8 cellular contexts compared by ENCODE assay signal in genomic region chr10:75211007-75211735, GRCh38. TPM values are rescaled to one million over a fixed set of nuclear protein-coding genes. Genes with fewer than 3 reads are reported as not detected.
A peak's percentile ranks its signal among the peaks of the same experiment; 100 is the strongest.
DNase-seq lines count a peak whose midpoint lies in the region; ATAC-seq and TF ChIP-seq lines count a peak whose summit lies in the region.

No MANE protein-coding gene starts in this region.

- POLR2A ChIA-PET in activated CD4-positive, alpha-beta T cell treated with anti-CD3 and anti-CD28 coated beads, Interleukin-2, amount 10 ng/mL, durations not matched to agents 7 days and 5 days (lab: Charles Lee), result interaction anchor here (0.6 to 1.3 kb wide), 6 partner anchors 19 to 708 kb away, joined by 3 to 7 read pairs (median 4); partner anchors contain the start of gene COMTD1

- peak overlapping the region; percentile 100 for H3K27ac Mint-ChIP-seq in activated CD4-positive, alpha-beta T cell treated with anti-CD3 and anti-CD28 coated beads, Interleukin-2, amount 10 ng/mL, durations not matched to agents 7 days and 5 days
- H3K27ac Mint-ChIP-seq in nephron progenitor cell, result peak overlapping the region; percentile 97

- H3K9me3 ChIP-seq in HUES48 (ENCODE audit: control insufficient read depth, insufficient read depth, low read length), result no peaks in the 10 kb centered on the region

- H3K27ac ChIP-seq in HUES48 (ENCODE audit: low read depth, low read length), result peak overlapping the region; percentile 98

- ATAC-seq in esophagus mucosa (peak; percentile 19), GM18502 (IDR thresholded peaks at IDR 0.05; ENCODE audit: poor library complexity, unreplicated experiment) (no peak)

- H3K4me1 Mint-ChIP-seq in activated CD4-positive, alpha-beta T cell treated with anti-CD3 and anti-CD28 coated beads, Interleukin-2, amount 10 ng/mL, durations not matched to agents 7 days and 5 days, result peaks cover 48% of the 10 kb centered on the region
- H3K4me1 Mint-ChIP-seq in nephron progenitor cell, result peaks cover 59% of the 10 kb centered on the region

- H3K36me3 ChIP-seq in HUES48 (ENCODE audit: control insufficient read depth, insufficient read depth, low read length), result peaks cover 43% of the 10 kb centered on the region

- TF ChIP-seq CTCF in nephron progenitor cell (IDR thresholded peaks at IDR 0.05), result no peak

- CTCF ChIA-PET in activated CD4-positive, alpha-beta T cell treated with anti-CD3 and anti-CD28 coated beads, Interleukin-2, amount 10 ng/mL, durations not matched to agents 7 days and 5 days (lab: Charles Lee), result interaction anchor here (0.7 to 5.6 kb wide), 8 partner anchors 12 to 82 kb away, joined by 3 to 55 read pairs (median 6); partner anchors contain the start of gene COMTD1

- H3K4me3 ChIP-seq in HUES48 (ENCODE audit: low read depth, low read length), result peak overlapping the region; percentile 85

- peak overlapping the region; percentile 97 for H3K9ac ChIP-seq in HUES48 (ENCODE audit: low read depth, low read length)

- peaks cover 32% of the 10 kb centered on the region for H3K36me3 Mint-ChIP-seq in activated CD4-positive, alpha-beta T cell treated with anti-CD3 and anti-CD28 coated beads, Interleukin-2, amount 10 ng/mL, durations not matched to agents 7 days and 5 days (ENCODE audit: low read depth)
- H3K36me3 Mint-ChIP-seq in nephron progenitor cell (ENCODE audit: low read depth), result peaks cover 36% of the 10 kb centered on the region

- no peaks in the 10 kb centered on the region for H3K27me3 Mint-ChIP-seq in activated CD4-positive, alpha-beta T cell treated with anti-CD3 and anti-CD28 coated beads, Interleukin-2, amount 10 ng/mL, durations not matched to agents 7 days and 5 days
- H3K27me3 Mint-ChIP-seq in nephron progenitor cell (ENCODE audit: low read depth, poor library complexity), result no peaks in the 10 kb centered on the region

- H3K9me3 Mint-ChIP-seq in activated CD4-positive, alpha-beta T cell treated with anti-CD3 and anti-CD28 coated beads, Interleukin-2, amount 10 ng/mL, durations not matched to agents 7 days and 5 days, result no peaks in the 10 kb centered on the region
- no peaks in the 10 kb centered on the region for H3K9me3 Mint-ChIP-seq in nephron progenitor cell

- H3K27me3 ChIP-seq in HUES48 (ENCODE audit: control insufficient read depth, insufficient read depth, low read length), result no peaks in the 10 kb centered on the region

- H3K4me1 ChIP-seq in HUES48 (ENCODE audit: control insufficient read depth, insufficient read depth, low read length), result peaks cover 31% of the 10 kb centered on the region

- peak overlapping the region; percentile 97 for H3K4me3 Mint-ChIP-seq in activated CD4-positive, alpha-beta T cell treated with anti-CD3 and anti-CD28 coated beads, Interleukin-2, amount 10 ng/mL, durations not matched to agents 7 days and 5 days
- H3K4me3 Mint-ChIP-seq in nephron progenitor cell, result peak overlapping the region; percentile 97

- DNase-seq in GM03348 (ENCODE audit: low spot score) (peak; percentile 60), nephron progenitor cell (peak; percentile 29), NCI-H1105 treated with DMSO at 0.1 percent for 48 hours (lab: John Stamatoyannopoulos, UW) (no peak), NCI-H1092 (lab: John Stamatoyannopoulos, UW) (no peak)
- peak; percentile 42 for DNase-seq in activated CD4-positive, alpha-beta T cell treated with anti-CD3 and anti-CD28 coated beads, Interleukin-2, amount 10 ng/mL, durations not matched to agents 7 days and 5 days

RNA-seq across cellular contexts. Expression of gene VDAC2, which starts 0.6 kb away (rescaled TPM):
- 100 to 1,000 TPM in 1 of 2 experiments, 10 to 100 TPM in 1; 98.6 to 122 TPM for total RNA-seq in activated CD4-positive, alpha-beta T cell treated with anti-CD3 and anti-CD28 coated beads, Interleukin-2, amount 10 ng/mL, durations not matched to agents 7 days and 5 days
- total RNA-seq in esophagus mucosa, result 356 TPM

RNA-seq across cellular contexts. Expression of gene COMTD1, which starts 24.6 kb away (rescaled TPM):
- total RNA-seq in activated CD4-positive, alpha-beta T cell treated with anti-CD3 and anti-CD28 coated beads, Interleukin-2, amount 10 ng/mL, durations not matched to agents 7 days and 5 days, result 10 to 100 TPM; 27.3 to 44.7 TPM
- 106 TPM for total RNA-seq in esophagus mucosa

Comparison
In these comparisons a context has a peak if more than half of its experiments do, and no peak if none do; other contexts are left out.
1. DNase-seq: peak in GM03348 (single experiment), activated CD4-positive, alpha-beta T cell treated with anti-CD3 and anti-CD28 coated beads, Interleukin-2, amount 10 ng/mL, durations not matched to agents 7 days and 5 days (single experiment) and nephron progenitor cell (single experiment); none in NCI-H1105 treated with DMSO at 0.1 percent for 48 hours (single experiment) and NCI-H1092 (single experiment).